ENCODE assay signal across 26 cellular contexts in the genomic region with DNA sequence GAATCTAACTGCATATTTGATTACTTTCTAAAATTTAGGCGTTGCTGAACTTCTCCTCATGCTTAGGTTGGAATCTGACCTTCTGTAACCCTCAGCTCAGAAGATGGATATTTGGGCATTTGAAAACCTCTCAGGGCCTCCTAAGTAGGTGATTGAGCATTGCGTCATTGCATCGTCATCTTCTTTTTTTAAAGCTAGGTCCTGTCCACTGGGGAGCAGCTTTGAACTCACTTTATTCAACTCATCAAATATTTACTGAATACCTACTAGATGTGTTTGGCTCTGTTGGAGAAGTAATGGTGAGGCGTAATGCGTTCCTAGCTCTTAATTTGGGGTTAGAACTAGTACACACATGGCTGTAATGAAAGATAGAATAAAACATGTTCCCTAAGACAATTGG. TPM values are rescaled to one million over a fixed set of nuclear protein-coding genes. Genes with fewer than 3 reads are reported as not detected.
"Had no signal": no experiment of that assay in that cellular context is flagged by ENCODE, and none has a peak within 500 bp of the region (broad histone marks: within the 10 kb centered on the region; RNA-seq: fewer than 3 reads in every experiment).

No MANE protein-coding gene starts in this region.

- DNase-seq: activated CD4-positive, alpha-beta memory T cell treated with anti-CD3 and anti-CD28 coated beads for 36 hours; activated CD4-positive, alpha-beta T cell treated with anti-CD3 and anti-CD28 coated beads, Interleukin-2, amount 10 ng/mL, durations not matched to agents 24 days and 14 days; activated CD4-positive, CD25-positive, alpha-beta regulatory T cell treated with anti-CD3 and anti-CD28 coated beads, Interleukin-2, amount 50 U/mL, for 72 hours; activated CD8-positive, alpha-beta memory T cell treated with anti-CD3 and anti-CD28 coated beads, Interleukin-2, amount 50 U/mL, for 4 hours; activated effector memory CD4-positive, alpha-beta T cell treated with anti-CD3 and anti-CD28 coated beads, Interleukin-2, amount 50 U/mL, for 16 hours; activated naive CD4-positive, alpha-beta T cell treated with anti-CD3 and anti-CD28 coated beads for 36 hours; activated naive CD8-positive, alpha-beta T cell treated with anti-CD3 and anti-CD28 coated beads for 36 hours; activated T-cell treated with anti-CD3 and anti-CD28 coated beads, Interleukin-2, amount 50 U/mL, for 1 hour; aorta; cortex of kidney; effector memory CD8-positive, alpha-beta T cell; erythroblast; heart right ventricle; kidney glomerular epithelial cell; left ventricle myocardium inferior; naive B cell; nucleus accumbens; pancreas; spleen; T-helper 17 cell had no signal

- ATAC-seq: effector memory CD8-positive, alpha-beta T cell; pancreas; T-helper 17 cell had no signal

- H3K36me3 ChIP-seq: adrenal gland, cardiac muscle cell, heart right ventricle, pancreas, prostate gland had no signal

- H3K27ac ChIP-seq: left ventricle myocardium inferior, pancreas, prostate gland, spleen had no signal

- H3K27me3 ChIP-seq: adrenal gland, cardiac muscle cell, heart right ventricle, pancreas had no signal

- H3K4me3 ChIP-seq: adrenal gland, cardiac muscle cell, heart right ventricle, left ventricle myocardium inferior, pancreas, prostate gland, spleen, thoracic aorta had no signal

- H3K9me3 ChIP-seq: adrenal gland, heart right ventricle, left ventricle myocardium inferior, pancreas, prostate gland, spleen, thoracic aorta had no signal

RNA-seq across cellular contexts. Expression of a gene that starts 56.8 kb away (rescaled TPM):
- total RNA-seq: fibroblast of lung, mesothelial cell of epicardium had no signal
- polyA plus RNA-seq: fibroblast of lung had no signal
